8 cellular contexts compared by ENCODE assay signal in the genomic region with DNA sequence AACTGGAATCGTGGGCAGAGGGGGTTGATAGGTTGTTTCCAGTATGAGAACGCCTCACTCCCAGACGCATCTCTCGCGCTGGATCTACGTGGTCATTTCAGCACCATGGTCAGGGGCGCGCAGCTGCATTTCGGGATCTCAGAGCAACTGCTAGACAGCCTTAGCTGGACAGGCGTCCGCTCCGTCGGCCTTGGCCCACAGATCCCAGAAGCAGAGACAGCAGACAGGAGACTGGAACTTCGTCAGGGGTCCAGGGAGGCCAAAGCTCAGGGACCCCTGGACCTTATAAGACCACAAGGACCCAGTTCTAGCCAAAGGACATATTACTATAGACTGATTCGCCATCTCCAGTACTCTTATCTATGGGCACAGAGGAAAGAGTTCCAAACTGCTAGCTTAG.
A peak's percentile ranks its signal among the peaks of the same experiment; 100 is the strongest.
DNase-seq lines count a peak whose midpoint lies in the region; ATAC-seq and TF ChIP-seq lines count a peak whose summit lies in the region.

No MANE protein-coding gene starts in this region.

- no peak for TF ChIP-seq CTCF in cardiac fibroblast (IDR thresholded peaks at IDR 0.05; ENCODE audit: low read depth, low read length)

- DNase-seq in CD1c-positive myeloid dendritic cell (ENCODE audit: extremely low spot score) (peak; percentile 36), LoVo (ENCODE audit: low spot score) (peak; percentile 38), cardiac fibroblast (ENCODE audit: low read depth in 2 of 2) (peak; percentile 69 to 72), medulla oblongata (ENCODE audit: extremely low spot score) (peak; percentile 11), DMS53 (lab: John Stamatoyannopoulos, UW) (no peak), superior temporal gyrus (ENCODE audit: extremely low spot score) (no peak)

- no peak overlapping the region for H3K4me3 ChIP-seq in cardiac fibroblast (replicated peaks in 1 of 2; ENCODE audit: low read depth in 2 of 2, low read length in 2 of 2)

- ATAC-seq in HG02610 (IDR thresholded peaks at IDR 0.05; ENCODE audit: unreplicated experiment): no peak
- no peak for ATAC-seq in HG02840 (IDR thresholded peaks at IDR 0.05; ENCODE audit: low FRiP score, unreplicated experiment)

Comparison
In these comparisons a context has a peak if more than half of its experiments do, and no peak if none do; other contexts are left out.
1. DNase-seq: peak in CD1c-positive myeloid dendritic cell (single experiment), LoVo (single experiment), cardiac fibroblast (2 of 2) and medulla oblongata (single experiment); none in DMS53 (single experiment) and superior temporal gyrus (single experiment).